In the genomic region with DNA sequence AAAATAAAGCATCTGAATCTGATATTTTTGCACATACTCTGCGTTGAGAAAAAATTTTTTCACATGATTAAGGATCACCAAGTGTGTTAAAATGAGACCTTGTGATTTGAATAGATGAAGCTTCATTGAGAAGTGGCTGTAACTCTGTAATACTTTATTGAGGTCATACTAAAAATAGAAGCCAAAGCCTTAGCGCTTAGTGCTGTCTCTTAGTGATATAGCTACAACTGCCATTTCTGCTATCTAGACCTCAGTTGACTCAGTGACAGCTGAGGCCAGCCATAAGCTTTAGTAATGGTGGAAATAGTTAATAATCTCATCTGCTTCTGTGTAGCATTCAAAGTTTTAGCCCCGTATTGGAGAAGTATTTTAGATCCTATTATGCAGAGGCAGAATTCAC, we compare ENCODE assay signal across 24 cellular contexts.
"Had no signal": no experiment of that assay in that cellular context is flagged by ENCODE, and none has a peak within 500 bp of the region (broad histone marks: within the 10 kb centered on the region; RNA-seq: fewer than 3 reads in every experiment).

No MANE protein-coding gene starts in this region.

- H3K9me3 ChIP-seq: body of pancreas, mucosa of descending colon, pancreas, prostate gland, testis had no signal

- ATAC-seq: body of pancreas; gastroesophageal sphincter; left lobe of liver; mucosa of descending colon; pancreas; stimulated activated naive CD8-positive, alpha-beta T cell treated with anti-CD3 and anti-CD28 coated beads, Interleukin-15, Interleukin-2, amounts not matched to agents 100 U/mL and 50 U/mL, for 24 hours had no signal

- H3K4me1 ChIP-seq: adrenal gland, body of pancreas, gastroesophageal sphincter, pancreas, prostate gland, testis had no signal

- H3K36me3 ChIP-seq: adrenal gland, gastroesophageal sphincter, pancreas, prostate gland had no signal

- H3K4me3 ChIP-seq: adrenal gland, body of pancreas, coronary artery, dorsolateral prefrontal cortex, gastroesophageal sphincter, mucosa of descending colon, pancreas, prostate gland, testis had no signal

- H3K27ac ChIP-seq: adrenal gland, body of pancreas, coronary artery, dorsolateral prefrontal cortex, gastroesophageal sphincter, pancreas, prostate gland, testis had no signal

- DNase-seq: activated CD4-positive, alpha-beta T cell treated with anti-CD3 and anti-CD28 coated beads for 4 hours; activated CD4-positive, alpha-beta T cell treated with anti-CD3 and anti-CD28 coated beads, Interleukin-2, amount 50 U/mL, for 4 hours; activated CD8-positive, alpha-beta memory T cell treated with anti-CD3 and anti-CD28 coated beads for 24 hours; activated CD8-positive, alpha-beta memory T cell treated with anti-CD3 and anti-CD28 coated beads, Interleukin-2, amount 50 U/mL, for 4 hours; activated effector memory CD4-positive, alpha-beta T cell treated with anti-CD3 and anti-CD28 coated beads, Interleukin-2, amount 50 U/mL, for 16 hours; activated naive CD4-positive, alpha-beta T cell treated with anti-CD3 and anti-CD28 coated beads for 36 hours; activated naive CD8-positive, alpha-beta T cell treated with anti-CD3 and anti-CD28 coated beads for 36 hours; activated T-cell treated with anti-CD3 and anti-CD28 coated beads, Interleukin-2, amount 50 U/mL, for 1 hour; adrenal gland; aorta; body of pancreas; dorsolateral prefrontal cortex; effector memory CD4-positive, alpha-beta T cell; mucosa of descending colon; naive B cell; pancreas; stimulated activated CD4-positive, alpha-beta T cell treated with anti-CD3 and anti-CD28 coated beads, Interleukin-2, amount 100 ng/mL, for 48 hours; stimulated activated naive CD8-positive, alpha-beta T cell treated with anti-CD3 and anti-CD28 coated beads, Interleukin-15, Interleukin-2, amounts not matched to agents 100 U/mL and 50 U/mL, for 24 hours; testis; trophoblast cell had no signal

- H3K27me3 ChIP-seq: adrenal gland, body of pancreas, dorsolateral prefrontal cortex, gastroesophageal sphincter, pancreas, testis had no signal
